In genomic region chr22:38718414-38718813, GRCh38 we compare ENCODE assay signal across 8 cellular contexts. TPM values are rescaled to one million over a fixed set of nuclear protein-coding genes. Genes with fewer than 3 reads are reported as not detected.
DNase-seq lines count a peak whose midpoint lies in the region; ATAC-seq and TF ChIP-seq lines count a peak whose summit lies in the region.

No MANE protein-coding gene starts in this region.

- POLR2A ChIA-PET in AG04449 (lab: Yijun Ruan, JAX) = interaction anchor here (0.6 to 1.2 kb wide), 2 partner anchors 15 to 508 kb away, joined by 3 read pairs; no protein-coding TSS in a partner anchor

- DNase-seq in AG04449 (ENCODE audit: low read depth, low spot score) (no peak), HPDE6-E6E7 (ENCODE audit: extremely low spot score) (peak; percentile 85), mammary epithelial cell (peak; percentile 76), left lobe of liver (ENCODE audit: low spot score) (no peak), uterus (peak; percentile 59 to 64), NK-92 (lab: John Stamatoyannopoulos, UW; ENCODE audit: unreplicated experiment) (no peak)
- no peak for DNase-seq in NK-92 treated with Interleukin-12 subunit alpha and Interleukin-12 subunit beta, amount 100 ng/mL, for 24 hours (lab: John Stamatoyannopoulos, UW)

- H3K27me3 ChIP-seq in mammary epithelial cell (ENCODE audit: insufficient read depth, low read length) (no peaks in the 10 kb centered on the region), uterus (no peaks in the 10 kb centered on the region)

- dilution Hi-C loops in mammary epithelial cell (cut with HindIII; ENCODE audit: low sequenced_read_pairs) = no loop called here

- H4K20me1 ChIP-seq in mammary epithelial cell (ENCODE audit: insufficient read depth, low read length) = peaks cover 2% of the 10 kb centered on the region

- peaks cover 17% of the 10 kb centered on the region for H3K36me3 ChIP-seq in mammary epithelial cell (ENCODE audit: insufficient read depth, low read length)
- H3K36me3 ChIP-seq in uterus = no peaks in the 10 kb centered on the region

- in situ Hi-C loops in mammary epithelial cell (cut with MboI; ENCODE audit: low sequenced_read_pairs in 2 of 2) = no loop called here

- peaks cover 50% of the 10 kb centered on the region for H3K79me2 ChIP-seq in mammary epithelial cell (ENCODE audit: insufficient read depth, low read length)

- 4% methylated on average over 6 of the region's 6 CpGs for WGBS in mammary epithelial cell (ENCODE audit: low coverage, missing lambda C conversion rate)

- ATAC-seq in left lobe of liver = peak; percentile 56
- ATAC-seq in GM19328 (IDR thresholded peaks at IDR 0.05; ENCODE audit: unreplicated experiment) = no peak

- no peak for TF ChIP-seq POLR2A in uterus (IDR thresholded peaks at IDR 0.05)

- peak overlapping the region; percentile 52 for H3K27ac ChIP-seq in mammary epithelial cell (ENCODE audit: insufficient read depth, low read depth, low read length)
- H3K27ac ChIP-seq in uterus = peak overlapping the region; percentile 8 to 53

- H3K9me3 ChIP-seq in mammary epithelial cell (replicated peaks; ENCODE audit: insufficient read depth, low read length) (no peaks in the 10 kb centered on the region), uterus (no peaks in the 10 kb centered on the region)

- no peak overlapping the region for H2AFZ ChIP-seq in mammary epithelial cell (ENCODE audit: low read depth, low read length)

- BruUV-seq in mammary epithelial cell (replicated peaks; lab: Mats Ljungman, UMichigan) = no TSS peak

- no peak overlapping the region for H3K9ac ChIP-seq in mammary epithelial cell (ENCODE audit: insufficient read depth, low read length)

- peaks cover 11% of the 10 kb centered on the region for H3K4me1 ChIP-seq in mammary epithelial cell (ENCODE audit: insufficient read depth, low read length)
- H3K4me1 ChIP-seq in uterus = no peaks in the 10 kb centered on the region

- TF ChIP-seq CTCF in AG04449 (IDR thresholded peaks at IDR 0.05; ENCODE audit: insufficient read depth, low read length, missing control alignments) (peak; percentile 63), mammary epithelial cell (conservative IDR thresholded peaks at IDR 0.05 in 1 of 2, IDR thresholded peaks at IDR 0.05 in 1 of 2; ENCODE audit: extremely low read depth in 1 of 2, insufficient read depth in 1 of 2, low read depth in 1 of 2, low read length in 2 of 2) (peak; percentile 72 to 82), uterus (IDR thresholded peaks at IDR 0.05) (peak in 3 of 4 experiments; percentile 58 to 61 (median 61))

- no peak overlapping the region for H3K4me3 ChIP-seq in AG04449 (ENCODE audit: low read depth, low read length)
- no peak overlapping the region for H3K4me3 ChIP-seq in mammary epithelial cell (replicated peaks in 1 of 3; ENCODE audit: insufficient read depth in 1 of 3, low read depth in 2 of 3, low read length in 3 of 3)
- H3K4me3 ChIP-seq in uterus = no peak overlapping the region

- intact Hi-C loops in mammary epithelial cell (cut with micrococcal nuclease) (loop anchor here (1.0 kb wide), 2 partner anchors 11 to 666 kb away; no protein-coding TSS in a partner anchor), uterus (cut with DNase I; ENCODE audit: low total_unique reads) (no loop called here)

- H3K4me2 ChIP-seq in mammary epithelial cell (ENCODE audit: insufficient read depth, low read depth, low read length) = peak overlapping the region; percentile 31

- CTCF ChIA-PET in AG04449 (lab: Yijun Ruan, JAX) = interaction anchor here (1.1 to 3.1 kb wide), 8 partner anchors 8 to 51 kb away, joined by 3 to 21 read pairs (median 4); partner anchors contain the start of gene TOMM22
- CTCF ChIA-PET in mammary epithelial cell (lab: Charles Lee; ENCODE audit: low non-redundant PET) = interaction anchor here (0.5 kb wide), 1 partner anchor 874 kb away, joined by 3 read pairs; the partner anchor contains the start of gene ANKRD54

RNA-seq across cellular contexts. Expression of gene GTPBP1, which starts 12.7 kb away (rescaled TPM):
- total RNA-seq in mammary epithelial cell (10 to 100 TPM; 23.0 to 47.4 TPM), left lobe of liver (14.4 TPM), uterus (10 to 100 TPM; 16.2 to 71.5 (median 56.1) TPM)
- 20.1 TPM for polyA plus RNA-seq in mammary epithelial cell
- 33.3 TPM for polyA minus RNA-seq in mammary epithelial cell

RNA-seq across cellular contexts. Expression of gene JOSD1, which starts 17.7 kb away (rescaled TPM):
- total RNA-seq in mammary epithelial cell (10 to 100 TPM; 51.5 to 64.5 TPM), left lobe of liver (16.6 TPM), uterus (10 to 100 TPM; 24.4 to 57.9 (median 40.2) TPM)
- polyA plus RNA-seq in mammary epithelial cell = 42.8 TPM
- 68.6 TPM for polyA minus RNA-seq in mammary epithelial cell

RNA-seq across cellular contexts. Expression of gene TOMM22, which starts 36.7 kb away (rescaled TPM):
- total RNA-seq in mammary epithelial cell = 10 to 100 TPM; 56.5 to 76.7 TPM
- 52.0 TPM for polyA plus RNA-seq in mammary epithelial cell
- polyA minus RNA-seq in mammary epithelial cell = 20.8 TPM
- 29.0 TPM for total RNA-seq in left lobe of liver
- 10 to 100 TPM; 17.6 to 62.5 (median 48.4) TPM for total RNA-seq in uterus

RNA-seq across cellular contexts. Expression of gene SUN2, which starts 37.4 kb away (rescaled TPM):
- total RNA-seq in mammary epithelial cell = 100 to 1,000 TPM in 1 of 2 donors, 10 to 100 TPM in 1; 70.3 to 106 TPM
- polyA plus RNA-seq in mammary epithelial cell = 39.1 TPM
- polyA minus RNA-seq in mammary epithelial cell = 142 TPM
- total RNA-seq in left lobe of liver = 183 TPM
- total RNA-seq in uterus = 100 to 1,000 TPM; 118 to 285 (median 175) TPM

Comparison
In these comparisons a context has a peak if more than half of its experiments do, and no peak if none do; other contexts are left out.
1. DNase-seq: peak in HPDE6-E6E7 (single experiment), mammary epithelial cell (single experiment) and uterus (2 of 2); none in AG04449 (single experiment), left lobe of liver (single experiment), NK-92 treated with Interleukin-12 subunit alpha and Interleukin-12 subunit beta, amount 100 ng/mL, for 24 hours (single experiment) and NK-92 (single experiment).
2. Peak in every context shown above with its lines, with median percentiles within 50 percentile points of each other: CTCF ChIP-seq.